20 cellular contexts compared by ENCODE assay signal in genomic region chr15:68678746-68679145, GRCh38.
"Had no signal": no experiment of that assay in that cellular context is flagged by ENCODE, and none has a peak within 500 bp of the region (broad histone marks: within the 10 kb centered on the region; RNA-seq: fewer than 3 reads in every experiment).

No MANE protein-coding gene starts in this region.

- H3K27me3 ChIP-seq: ovary, right atrium auricular region, tibial artery had no signal

- H3K27ac ChIP-seq: esophagus squamous epithelium, gastroesophageal sphincter, lower lobe of right lung, ovary, prostate gland, right atrium auricular region, tibial artery had no signal

- H3K36me3 ChIP-seq: esophagus squamous epithelium, gastroesophageal sphincter, lower lobe of right lung, ovary, prostate gland, right atrium auricular region, tibial artery had no signal

- H3K4me3 ChIP-seq: esophagus squamous epithelium, gastroesophageal sphincter, lower lobe of right lung, ovary, prostate gland, right atrium auricular region, tibial artery had no signal

- DNase-seq: activated CD4-positive, alpha-beta T cell treated with anti-CD3 and anti-CD28 coated beads for 4 hours; activated CD4-positive, alpha-beta T cell treated with anti-CD3 and anti-CD28 coated beads, Interleukin-2, amount 50 U/mL, for 48 hours; activated effector memory CD4-positive, alpha-beta T cell treated with anti-CD3 and anti-CD28 coated beads, Interleukin-2, amount 50 U/mL, for 16 hours; activated naive CD4-positive, alpha-beta T cell treated with anti-CD3 and anti-CD28 coated beads, Interleukin-2, amount 10 ng/mL, durations not matched to agents 7 days and 5 days; activated naive CD8-positive, alpha-beta T cell treated with anti-CD3 and anti-CD28 coated beads, Interleukin-2, amount 50 U/mL, for 24 hours; effector memory CD8-positive, alpha-beta T cell; esophagus squamous epithelium; islet precursor cell; lower lobe of right lung; mesendoderm; naive thymus-derived CD4-positive, alpha-beta T cell; stimulated activated CD4-positive, alpha-beta T cell treated with anti-CD3 and anti-CD28 coated beads, Interleukin-12 subunit alpha, Interleukin-12 subunit beta, amount 100 ng/mL, for 4 hours; stimulated activated CD4-positive, alpha-beta T cell treated with anti-CD3 and anti-CD28 coated beads, Interleukin-4, amount 100 ng/mL, for 4 hours; stimulated activated naive CD8-positive, alpha-beta T cell treated with anti-CD3 and anti-CD28 coated beads, Interleukin-15, Interleukin-2, amounts not matched to agents 100 U/mL and 50 U/mL, for 24 hours; T1000 had no signal

- H3K4me1 ChIP-seq: prostate gland, tibial artery had no signal

- H3K9me3 ChIP-seq: esophagus squamous epithelium, gastroesophageal sphincter, lower lobe of right lung, ovary, prostate gland, right atrium auricular region, tibial artery had no signal
